ENCODE assay signal across 12 cellular contexts in the genomic region with DNA sequence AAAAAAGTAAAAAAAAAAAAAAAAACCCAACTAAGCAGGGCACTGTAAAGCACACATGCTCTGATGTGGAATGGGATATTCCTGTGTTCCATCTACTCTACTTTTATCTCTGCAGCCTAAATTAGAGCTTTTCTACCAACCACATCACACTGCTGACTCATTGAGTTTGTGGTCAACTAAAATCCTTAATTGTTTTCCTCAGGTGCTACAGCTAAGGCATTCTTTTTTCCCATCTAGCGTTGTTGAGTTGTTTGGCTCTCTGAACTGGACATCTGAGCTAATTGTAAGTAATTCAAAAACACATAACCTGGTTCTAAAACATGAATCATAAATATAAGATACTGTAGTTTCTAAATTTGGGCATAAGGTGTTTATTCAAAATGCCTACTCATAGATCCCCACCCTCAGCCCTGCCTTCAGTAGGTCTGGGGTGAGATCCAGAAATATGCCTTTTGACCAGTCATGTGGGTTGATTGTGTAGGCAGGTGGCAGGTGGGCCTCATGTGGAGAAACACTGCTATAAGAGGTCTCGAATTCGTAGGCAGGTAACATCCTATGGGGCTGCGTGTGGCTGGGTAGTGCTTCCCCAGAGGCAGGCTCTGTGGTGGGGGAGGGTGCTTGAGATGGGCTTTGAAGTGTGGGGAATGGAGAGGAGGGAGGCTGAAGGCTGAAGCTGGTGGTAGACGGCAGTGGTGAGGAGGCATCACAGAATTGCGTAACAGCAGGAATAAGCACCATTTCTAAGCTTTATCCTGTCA. TPM values are rescaled to one million over a fixed set of nuclear protein-coding genes. Genes with fewer than 3 reads are reported as not detected.
A peak's percentile ranks its signal among the peaks of the same experiment; 100 is the strongest.
DNase-seq lines count a peak whose midpoint lies in the region; ATAC-seq, FAIRE-seq and TF ChIP-seq lines count a peak whose summit lies in the region.
"Had no signal": no experiment of that assay in that cellular context is flagged by ENCODE, and none has a peak within 500 bp of the region (broad histone marks: within the 10 kb centered on the region; RNA-seq: fewer than 3 reads in every experiment).

No MANE protein-coding gene starts in this region.

- TF ChIP-seq RAD21 in Ishikawa (IDR thresholded peaks at IDR 0.05; ENCODE audit: low read depth), result no peak

- TF ChIP-seq CTCF in RWPE2 (IDR thresholded peaks at IDR 0.05; ENCODE audit: poor library complexity, severe bottlenecking), result no peak

- no peaks in the 10 kb centered on the region for H3K9me3 ChIP-seq in RWPE2 (ENCODE audit: severe bottlenecking)
- H3K9me3 ChIP-seq: stomach had no signal

- H3K4me1 ChIP-seq in RWPE2 (ENCODE audit: insufficient read depth, poor library complexity, severe bottlenecking), result peaks cover 28% of the 10 kb centered on the region
- H3K4me1 ChIP-seq: stomach had no signal

- FAIRE-seq in GM12892 (lab: Jason Lieb, UNC), result no peak
- FAIRE-seq: TTC549 had no signal

- H3K27me3 ChIP-seq in RWPE2 (ENCODE audit: insufficient read depth, poor library complexity, severe bottlenecking), result no peaks in the 10 kb centered on the region
- H3K27me3 ChIP-seq: stomach had no signal

- DNase-seq in ELF-1 (ENCODE audit: low read depth, low spot score) (peak; percentile 30), RWPE2 (ENCODE audit: low spot score) (no peak), kidney tubule cell (ENCODE audit: low spot score) (peak; percentile 24), erythroblast (lab: John Stamatoyannopoulos, UW) (no peak), GM12892 (ENCODE audit: insufficient read length) (no peak)
- DNase-seq: mesenchymal stem cell, NCI-H774, stomach had no signal

- no peak overlapping the region for H3K27ac ChIP-seq in RWPE2 (ENCODE audit: poor library complexity, severe bottlenecking)
- H3K27ac ChIP-seq: stomach had no signal

- no peak for TF ChIP-seq EP300 in Ishikawa (IDR thresholded peaks at IDR 0.05; ENCODE audit: borderline replicate concordance)

- TF ChIP-seq POLR2A in erythroblast (IDR thresholded peaks at IDR 0.05; ENCODE audit: low read length), result no peak
- TF ChIP-seq POLR2A in GM12892 (IDR thresholded peaks at IDR 0.05; ENCODE audit: low read depth, low read length), result no peak

- no peak overlapping the region for H3K4me3 ChIP-seq in RWPE2 (ENCODE audit: severe bottlenecking)
- H3K4me3 ChIP-seq: stomach had no signal

- H3K36me3 ChIP-seq in RWPE2 (ENCODE audit: low read depth), result no peaks in the 10 kb centered on the region
- H3K36me3 ChIP-seq: stomach had no signal

- ATAC-seq in RWPE2 (ENCODE audit: low read depth), result peak; percentile 79
- ATAC-seq in HG03039 (IDR thresholded peaks at IDR 0.05; ENCODE audit: unreplicated experiment), result no peak
- ATAC-seq: activated naive CD4-positive, alpha-beta T cell treated with anti-CD3 and anti-CD28 coated beads, Interleukin-2, amount 50 U/mL, for 72 hours had no signal

TF ChIP-seq in Ishikawa, 13 proteins besides CTCF, POLR2A, EP300 and RAD21:
- 0 out of 2 replicates have a peak, but pooled peaks have one; percentile 7 for TF ChIP-seq NFIC (IDR thresholded peaks at IDR 0.05)
- no peak for TF ChIP-seq MAX (IDR thresholded peaks at IDR 0.05)
- TF ChIP-seq YY1 (IDR thresholded peaks at IDR 0.05; ENCODE audit: low read depth), result no peak
- TF ChIP-seq, protein P1, sequence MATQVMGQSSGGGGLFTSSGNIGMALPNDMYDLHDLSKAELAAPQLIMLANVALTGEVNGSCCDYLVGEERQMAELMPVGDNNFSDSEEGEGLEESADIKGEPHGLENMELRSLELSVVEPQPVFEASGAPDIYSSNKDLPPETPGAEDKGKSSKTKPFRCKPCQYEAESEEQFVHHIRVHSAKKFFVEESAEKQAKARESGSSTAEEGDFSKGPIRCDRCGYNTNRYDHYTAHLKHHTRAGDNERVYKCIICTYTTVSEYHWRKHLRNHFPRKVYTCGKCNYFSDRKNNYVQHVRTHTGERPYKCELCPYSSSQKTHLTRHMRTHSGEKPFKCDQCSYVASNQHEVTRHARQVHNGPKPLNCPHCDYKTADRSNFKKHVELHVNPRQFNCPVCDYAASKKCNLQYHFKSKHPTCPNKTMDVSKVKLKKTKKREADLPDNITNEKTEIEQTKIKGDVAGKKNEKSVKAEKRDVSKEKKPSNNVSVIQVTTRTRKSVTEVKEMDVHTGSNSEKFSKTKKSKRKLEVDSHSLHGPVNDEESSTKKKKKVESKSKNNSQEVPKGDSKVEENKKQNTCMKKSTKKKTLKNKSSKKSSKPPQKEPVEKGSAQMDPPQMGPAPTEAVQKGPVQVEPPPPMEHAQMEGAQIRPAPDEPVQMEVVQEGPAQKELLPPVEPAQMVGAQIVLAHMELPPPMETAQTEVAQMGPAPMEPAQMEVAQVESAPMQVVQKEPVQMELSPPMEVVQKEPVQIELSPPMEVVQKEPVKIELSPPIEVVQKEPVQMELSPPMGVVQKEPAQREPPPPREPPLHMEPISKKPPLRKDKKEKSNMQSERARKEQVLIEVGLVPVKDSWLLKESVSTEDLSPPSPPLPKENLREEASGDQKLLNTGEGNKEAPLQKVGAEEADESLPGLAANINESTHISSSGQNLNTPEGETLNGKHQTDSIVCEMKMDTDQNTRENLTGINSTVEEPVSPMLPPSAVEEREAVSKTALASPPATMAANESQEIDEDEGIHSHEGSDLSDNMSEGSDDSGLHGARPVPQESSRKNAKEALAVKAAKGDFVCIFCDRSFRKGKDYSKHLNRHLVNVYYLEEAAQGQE (IDR thresholded peaks at IDR 0.05; ENCODE audit: low read depth), result no peak
- TF ChIP-seq CREB1 (IDR thresholded peaks at IDR 0.05; ENCODE audit: low read depth), result no peak
- TF ChIP-seq EGR1 (IDR thresholded peaks at IDR 0.05), result no peak
- no peak for TF ChIP-seq ZBTB7A (IDR thresholded peaks at IDR 0.05; ENCODE audit: low read depth)
- no peak for TF ChIP-seq TEAD4 (IDR thresholded peaks at IDR 0.05)
- TF ChIP-seq CEBPB (IDR thresholded peaks at IDR 0.05), result peak; percentile 77; the same call in 1 of the 2 replicates

RNA-seq across cellular contexts. Expression of gene ANKRD29, which starts 27.2 kb away (rescaled TPM):
- 1.2 TPM for polyA plus RNA-seq in GM12892 (2012; ENCODE audit: missing spikeins)

RNA-seq across cellular contexts. Expression of gene NPC1, which starts 49.2 kb away (rescaled TPM):
- 11.4 TPM for polyA plus RNA-seq in GM12892 (2012; ENCODE audit: missing spikeins)

RNA-seq across cellular contexts. Expression of gene LAMA3, which starts 53.8 kb away (rescaled TPM):
- 0.08 TPM for polyA plus RNA-seq in GM12892 (2012; ENCODE audit: missing spikeins)

Comparison
In these comparisons a context has a peak if more than half of its experiments do, and no peak if none do; other contexts are left out.
1. DNase-seq: peak in ELF-1 (single experiment) and kidney tubule cell (single experiment); none in RWPE2 (single experiment), erythroblast (0 of 2) and GM12892 (single experiment).